1 cellular context compared by ENCODE assay signal in genomic region chr18:23618862-23619387, GRCh38.
A peak's percentile ranks its signal among the peaks of the same experiment; 100 is the strongest.
TF ChIP-seq lines count a peak whose summit lies in the region.

No MANE protein-coding gene starts in this region.

TF ChIP-seq in H1, 55 proteins besides CTCF, POLR2A, EP300 and RAD21 (continued from another document):
- TF ChIP-seq NANOG (IDR thresholded peaks at IDR 0.05; ENCODE audit: insufficient read depth, low read depth, low read length, poor library complexity, severe bottlenecking) (no peak), PHF8 (conservative IDR thresholded peaks at IDR 0.05; ENCODE audit: low read depth, low read length) (0 out of 2 replicates have a peak, but pooled peaks have one; percentile 46), BCL11A (IDR thresholded peaks at IDR 0.05; ENCODE audit: low read depth in 2 of 2, low read length in 2 of 2) (no peak), SAP30 (IDR thresholded peaks at IDR 0.05; ENCODE audit: insufficient read depth, insufficient replicate concordance, low read length) (no peak), JUN (IDR thresholded peaks at IDR 0.05; ENCODE audit: low read depth, low read length) (no peak), TAF1 (IDR thresholded peaks at IDR 0.05; ENCODE audit: low read depth, low read length) (peak; percentile 38; the same call in 1 of the 2 replicates), CEBPB (IDR thresholded peaks at IDR 0.05; ENCODE audit: low read depth, low read length) (peak; percentile 41; the same call in 1 of the 2 replicates), CBX8 (IDR thresholded peaks at IDR 0.05; ENCODE audit: borderline replicate concordance, low read depth, low read length) (no peak), RFX5 (IDR thresholded peaks at IDR 0.05; ENCODE audit: borderline replicate concordance, low read depth, low read length) (no peak), SIN3A (conservative IDR thresholded peaks at IDR 0.05 in 1 of 2, IDR thresholded peaks at IDR 0.05 in 1 of 2; ENCODE audit: low read depth in 1 of 2, low read length in 2 of 2) (no peak), RBBP5 (IDR thresholded peaks at IDR 0.05; ENCODE audit: borderline replicate concordance, low read depth, low read length) (peak; percentile 72), SUZ12 (IDR thresholded peaks at IDR 0.05; ENCODE audit: low read length) (no peak), ZNF274 (IDR thresholded peaks at IDR 0.05; ENCODE audit: borderline replicate concordance, extremely low read depth, low read length) (no peak), CBX5 (IDR thresholded peaks at IDR 0.05; ENCODE audit: low read depth, low read length) (no peak), TCF12 (IDR thresholded peaks at IDR 0.05; ENCODE audit: low read depth, low read length) (no peak), USF2 (IDR thresholded peaks at IDR 0.05; ENCODE audit: low read length) (no peak), POU5F1 (IDR thresholded peaks at IDR 0.05; ENCODE audit: low read depth, low read length) (no peak), KDM1A (IDR thresholded peaks at IDR 0.05; ENCODE audit: borderline replicate concordance, low read length) (peak; percentile 12; the same call in 1 of the 2 replicates), HDAC2 (IDR thresholded peaks at IDR 0.05; ENCODE audit: borderline replicate concordance in 1 of 2, low read depth in 2 of 2, low read length in 2 of 2) (peak in 1 of 2 experiments; percentile 73; a peak in 2 of 4 replicates), EZH2 (IDR thresholded peaks at IDR 0.05; ENCODE audit: low read depth, low read length, severe bottlenecking) (no peak), FOSL1 (IDR thresholded peaks at IDR 0.05; ENCODE audit: insufficient read depth, low read depth, low read length) (no peak), EGR1 (IDR thresholded peaks at IDR 0.05; ENCODE audit: borderline replicate concordance, low read depth, low read length) (no peak), YY1 (IDR thresholded peaks at IDR 0.05; ENCODE audit: low read depth, low read length) (no peak), ASH2L (IDR thresholded peaks at IDR 0.05; ENCODE audit: low read length) (peak; percentile 61)
- TF ChIP-seq, protein P1, sequence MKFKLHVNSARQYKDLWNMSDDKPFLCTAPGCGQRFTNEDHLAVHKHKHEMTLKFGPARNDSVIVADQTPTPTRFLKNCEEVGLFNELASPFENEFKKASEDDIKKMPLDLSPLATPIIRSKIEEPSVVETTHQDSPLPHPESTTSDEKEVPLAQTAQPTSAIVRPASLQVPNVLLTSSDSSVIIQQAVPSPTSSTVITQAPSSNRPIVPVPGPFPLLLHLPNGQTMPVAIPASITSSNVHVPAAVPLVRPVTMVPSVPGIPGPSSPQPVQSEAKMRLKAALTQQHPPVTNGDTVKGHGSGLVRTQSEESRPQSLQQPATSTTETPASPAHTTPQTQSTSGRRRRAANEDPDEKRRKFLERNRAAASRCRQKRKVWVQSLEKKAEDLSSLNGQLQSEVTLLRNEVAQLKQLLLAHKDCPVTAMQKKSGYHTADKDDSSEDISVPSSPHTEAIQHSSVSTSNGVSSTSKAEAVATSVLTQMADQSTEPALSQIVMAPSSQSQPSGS (IDR thresholded peaks at IDR 0.05; ENCODE audit: low read length): peak; percentile 38; the same call in 1 of the 2 replicates
